In the genomic region with DNA sequence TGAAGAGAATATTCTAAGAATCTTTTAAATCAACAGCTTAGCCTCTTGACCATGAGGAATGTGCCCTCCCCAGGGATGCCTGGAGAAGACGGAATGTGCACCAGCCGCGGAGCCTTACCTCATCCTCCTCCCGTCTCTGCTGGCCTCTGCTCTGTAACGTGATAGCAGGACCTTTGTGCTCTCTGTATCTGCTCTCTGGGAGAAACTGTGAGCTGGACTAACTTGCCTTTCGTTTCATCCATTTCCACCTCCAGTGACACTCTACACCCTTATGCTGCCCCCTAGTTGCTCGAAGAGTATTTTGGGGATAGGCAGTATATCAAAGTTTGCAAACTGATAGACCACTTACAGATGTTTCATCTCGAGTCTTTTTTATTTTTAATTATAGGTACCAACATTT, we compare ENCODE assay signal across 9 cellular contexts.
DNase-seq lines count a peak whose midpoint lies in the region; ATAC-seq and TF ChIP-seq lines count a peak whose summit lies in the region.
"Had no signal": no experiment of that assay in that cellular context is flagged by ENCODE, and none has a peak within 500 bp of the region (broad histone marks: within the 10 kb centered on the region; RNA-seq: fewer than 3 reads in every experiment).

No MANE protein-coding gene starts in this region.

- peaks cover 0 to 4% of the 10 kb centered on the region in 2 donors for H3K9me3 ChIP-seq in lung (ENCODE audit: control insufficient read depth in 2 of 2, insufficient read depth in 1 of 2, low read length in 1 of 2)

- no peaks in the 10 kb centered on the region for H3K27me3 ChIP-seq in lung (ENCODE audit: control insufficient read depth, insufficient read depth)

- peak overlapping the region in 1 of 2 donors; percentile 60 for H3K27ac ChIP-seq in coronary artery
- no peak overlapping the region for H3K27ac ChIP-seq in lung (ENCODE audit: low read depth in 1 of 2, low read length in 1 of 2)

- H3K4me1 ChIP-seq in lung (ENCODE audit: control insufficient read depth in 2 of 2, insufficient read depth in 2 of 2, low read length in 2 of 2): peaks cover 0 to 1% of the 10 kb centered on the region in 2 donors

- 12 to 27% methylated on average over 8 of the region's 8 CpGs for WGBS in lung, 2 donors

- ATAC-seq in lung (ENCODE audit: insufficient read depth, low FRiP score) (no peak), GM18511 (IDR thresholded peaks at IDR 0.05; ENCODE audit: unreplicated experiment) (no peak)
- no peak for ATAC-seq in activated CD4-positive, CD25-positive, alpha-beta regulatory T cell treated with anti-CD3 and anti-CD28 coated beads, Interleukin-2, amount 50 U/mL, for 24 hours

- no peaks in the 10 kb centered on the region for H3K36me3 ChIP-seq in lung (ENCODE audit: control insufficient read depth in 2 of 2, insufficient read depth in 2 of 2, low read length in 2 of 2)

- in situ Hi-C loops in G401 (cut with HindIII; ENCODE audit: low sequenced_read_pairs): no loop called here

- DNase-seq in AG09309 (ENCODE audit: low read depth): no peak
- DNase-seq in LHCN-M2 (ENCODE audit: low read depth): peak; percentile 97
- DNase-seq in coronary artery (ENCODE audit: low spot score): no peak
- no peak for DNase-seq in lung (ENCODE audit: low spot score)
- no peak for DNase-seq in G401 (ENCODE audit: low spot score)
- DNase-seq in Ammon's horn (ENCODE audit: low spot score): no peak
- DNase-seq: stimulated activated CD4-positive, alpha-beta T cell treated with anti-CD3 and anti-CD28 coated beads, Interleukin-4, amount 100 ng/mL, for 1 hour had no signal

- peak; percentile 53 for TF ChIP-seq CTCF in AG09309 (IDR thresholded peaks at IDR 0.05; ENCODE audit: control insufficient read depth, insufficient read depth, low read depth, low read length, missing control alignments)
- peak; percentile 38 for TF ChIP-seq CTCF in coronary artery (IDR thresholded peaks at IDR 0.05)
- peak; percentile 24 for TF ChIP-seq CTCF in lung (IDR thresholded peaks at IDR 0.05; ENCODE audit: control extremely low read depth, extremely low read depth)

- H3K4me3 ChIP-seq in AG09309 (ENCODE audit: control insufficient read depth, low read depth, low read length) (no peak overlapping the region), coronary artery (no peak overlapping the region), lung (no peak overlapping the region)
